8 cellular contexts compared by ENCODE assay signal in the genomic region with DNA sequence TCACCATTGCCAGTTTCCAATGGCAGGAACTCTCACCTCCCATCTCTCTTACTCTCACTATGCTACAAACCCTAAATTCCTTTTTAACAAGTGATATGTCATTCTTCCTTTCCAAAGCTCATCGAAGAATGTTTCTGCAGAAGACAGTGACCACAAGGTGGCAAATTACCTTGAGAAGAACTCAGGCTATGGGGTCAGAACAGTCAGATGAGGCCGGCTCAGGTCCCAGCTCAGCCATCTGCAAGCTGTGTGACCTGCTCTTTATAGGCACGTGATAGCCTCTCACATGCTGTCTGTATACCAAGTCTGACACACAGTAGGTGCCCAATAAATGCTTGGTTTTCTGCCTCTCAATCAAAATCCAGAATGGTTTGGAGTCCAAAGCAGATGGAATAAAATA.
DNase-seq lines count a peak whose midpoint lies in the region; ATAC-seq and TF ChIP-seq lines count a peak whose summit lies in the region.

No MANE protein-coding gene starts in this region.

- no peak overlapping the region for H3K4me3 ChIP-seq in spleen

- no peak for TF ChIP-seq POLR2A in spleen (IDR thresholded peaks at IDR 0.05)

- H3K36me3 ChIP-seq in spleen: peaks cover 0 to 4% (median 0%) of the 10 kb centered on the region in 6 donors

- ATAC-seq in GM21825 (IDR thresholded peaks at IDR 0.05; ENCODE audit: unreplicated experiment) (peak; percentile 35), GM18873 (IDR thresholded peaks at IDR 0.05; ENCODE audit: low FRiP score, unreplicated experiment) (no peak)

- TF ChIP-seq CTCF in spleen (IDR thresholded peaks at IDR 0.05 in 8 of 11, conservative IDR thresholded peaks at IDR 0.05 in 3 of 11): peak in 7 of 11 experiments; percentile 18 to 39 (median 27)

- DNase-seq in SIG-M5 treated with dmso at 0.1 percent for 504 hours (lab: John Stamatoyannopoulos, UW; ENCODE audit: unreplicated experiment): peak; percentile 17
- DNase-seq in SIG-M5 (lab: John Stamatoyannopoulos, UW): no peak
- peak; percentile 37 for DNase-seq in SW480 (ENCODE audit: low spot score)
- DNase-seq in spleen: no peak
- DNase-seq in AG20443 (ENCODE audit: low spot score): no peak
- no peak for DNase-seq in GM19238 (ENCODE audit: insufficient read length, low spot score)

- H3K27ac ChIP-seq in spleen: no peak overlapping the region

- H3K4me1 ChIP-seq in spleen: peaks cover 10 to 70% (median 38%) of the 10 kb centered on the region in 6 donors

- 64 to 76% (median 71%) methylated on average over 3 of the region's 3 CpGs for WGBS in spleen, 5 donors

- intact Hi-C loops in spleen (cut with DNase I; ENCODE audit: low total_unique reads): no loop called here

- no peaks in the 10 kb centered on the region for H3K27me3 ChIP-seq in spleen (replicated peaks in 1 of 7)

- no peaks in the 10 kb centered on the region for H3K9me3 ChIP-seq in spleen

Comparison
In these comparisons a context has a peak if more than half of its experiments do, and no peak if none do; other contexts are left out.
1. DNase-seq: peak in SIG-M5 treated with dmso at 0.1 percent for 504 hours (single experiment) and SW480 (single experiment); none in SIG-M5 (single experiment), spleen (single experiment), AG20443 (single experiment) and GM19238 (single experiment).